ENCODE assay signal across 1 cellular context in genomic region chr19:41449079-41449864, GRCh38.
TF ChIP-seq lines count a peak whose summit lies in the region.

No MANE protein-coding gene starts in this region.

TF ChIP-seq in endothelial cell of umbilical vein, 7 proteins besides CTCF, POLR2A, EP300 and RAD21:
- TF ChIP-seq MYC (IDR thresholded peaks at IDR 0.05; ENCODE audit: low read depth, low read length) (no peak), GATA2 (IDR thresholded peaks at IDR 0.05; ENCODE audit: insufficient read depth, insufficient read length, low read depth, low read length) (no peak), MAX (IDR thresholded peaks at IDR 0.05; ENCODE audit: insufficient read depth, insufficient read length) (no peak), POLR2AphosphoS5 (IDR thresholded peaks at IDR 0.05; ENCODE audit: insufficient read depth, low read depth, low read length) (no peak), FOS (IDR thresholded peaks at IDR 0.05; ENCODE audit: borderline replicate concordance, insufficient read depth, low read length) (no peak), JUN (IDR thresholded peaks at IDR 0.05; ENCODE audit: borderline replicate concordance, insufficient read depth, insufficient read length, low read depth) (no peak), EZH2 (IDR thresholded peaks at IDR 0.05; ENCODE audit: borderline replicate concordance, low read depth, low read length, severe bottlenecking) (no peak)
